Comparison of ENCODE assay signal across 9 cellular contexts in genomic region chr2:94986392-94986963, GRCh38. TPM values are rescaled to one million over a fixed set of nuclear protein-coding genes. Genes with fewer than 3 reads are reported as not detected.
DNase-seq lines count a peak whose midpoint lies in the region; ATAC-seq and TF ChIP-seq lines count a peak whose summit lies in the region.
"Had no signal": no experiment of that assay in that cellular context is flagged by ENCODE, and none has a peak within 500 bp of the region (broad histone marks: within the 10 kb centered on the region; RNA-seq: fewer than 3 reads in every experiment).

No MANE protein-coding gene starts in this region.

- H3K4me1 ChIP-seq in liver (ENCODE audit: control insufficient read depth in 4 of 4, insufficient read depth in 4 of 4, low read length in 3 of 4): no peaks in the 10 kb centered on the region

- no peaks in the 10 kb centered on the region for H3K36me3 ChIP-seq in SU-DHL-6 (ENCODE audit: low read length)
- no peaks in the 10 kb centered on the region for H3K36me3 ChIP-seq in liver (ENCODE audit: control insufficient read depth in 4 of 4, insufficient read depth in 3 of 4, low read depth in 1 of 4, low read length in 3 of 4)
- H3K36me3 ChIP-seq: BLaER1 treated with 17β-estradiol and CSF1 and Interleukin-3, amounts not matched to agents 10 nM and 100 nM had no signal

- H3K9ac ChIP-seq in SU-DHL-6 (ENCODE audit: low read length) (no peak overlapping the region), liver (ENCODE audit: low read depth in 1 of 2, low read length in 2 of 2) (no peak overlapping the region)
- H3K9ac ChIP-seq: BLaER1 treated with 17β-estradiol and CSF1 and Interleukin-3, amounts not matched to agents 10 nM and 100 nM had no signal

- 68% methylated on average over 3 of the region's 3 CpGs for WGBS in liver

- H2AFZ ChIP-seq in SU-DHL-6 (ENCODE audit: low read depth, low read length, severe bottlenecking): no peak overlapping the region

- H3K27me3 ChIP-seq in SU-DHL-6 (ENCODE audit: low read length): no peaks in the 10 kb centered on the region
- H3K27me3 ChIP-seq in liver (ENCODE audit: control insufficient read depth in 4 of 4, insufficient read depth in 4 of 4, low read length in 3 of 4): peaks cover 0 to 8% (median 0%) of the 10 kb centered on the region in 4 donors

- peak; percentile 34 to 73 (median 51) for DNase-seq in NCI-H1417 (lab: John Stamatoyannopoulos, UW)
- no peak for DNase-seq in NCI-H1417 treated with DMSO at 0.1 percent for 48 hours (lab: John Stamatoyannopoulos, UW)
- DNase-seq in LHCN-M2 (ENCODE audit: low read depth): peak; percentile 53
- no peak for DNase-seq in coronary artery (ENCODE audit: low spot score)
- peak; percentile 92 for DNase-seq in superior temporal gyrus (ENCODE audit: extremely low spot score)

- H4K20me1 ChIP-seq in SU-DHL-6 (ENCODE audit: low read depth, low read length): no peaks in the 10 kb centered on the region

- H3K79me2 ChIP-seq in SU-DHL-6 (ENCODE audit: insufficient read depth, low read length): no peaks in the 10 kb centered on the region

- TF ChIP-seq CTCF in SU-DHL-6 (IDR thresholded peaks at IDR 0.05; ENCODE audit: insufficient read depth, low read length, poor library complexity, severe bottlenecking) (peak; percentile 28), coronary artery (IDR thresholded peaks at IDR 0.05) (peak; percentile 72), liver (IDR thresholded peaks at IDR 0.05; ENCODE audit: low read depth, low read length, missing input control) (peak; percentile 62)

- no peaks in the 10 kb centered on the region for H3K9me2 ChIP-seq in SU-DHL-6 (replicated peaks; ENCODE audit: insufficient read depth, low read length)

- H3K27ac ChIP-seq in SU-DHL-6 (ENCODE audit: low read depth, low read length): no peak overlapping the region
- no peak overlapping the region for H3K27ac ChIP-seq in coronary artery
- H3K27ac ChIP-seq in liver (ENCODE audit: low read depth in 1 of 2, low read length in 2 of 2): no peak overlapping the region
- H3K27ac ChIP-seq: BLaER1 treated with 17β-estradiol and CSF1 and Interleukin-3, amounts not matched to agents 10 nM and 100 nM had no signal

- peak; percentile 53 to 69 for TF ChIP-seq RAD21 in liver (IDR thresholded peaks at IDR 0.05)

- ATAC-seq in GM21737 (IDR thresholded peaks at IDR 0.05; ENCODE audit: unreplicated experiment): peak; percentile 78

- H3K4me3 ChIP-seq in SU-DHL-6 (ENCODE audit: insufficient read depth, low read length, poor library complexity, severe bottlenecking): no peak overlapping the region
- H3K4me3 ChIP-seq in coronary artery: no peak overlapping the region
- no peak overlapping the region for H3K4me3 ChIP-seq in liver (ENCODE audit: low read depth in 1 of 3, low read length in 3 of 3)
- H3K4me3 ChIP-seq: BLaER1 treated with 17β-estradiol and CSF1 and Interleukin-3, amounts not matched to agents 10 nM and 100 nM had no signal

- no peaks in the 10 kb centered on the region for H3F3A ChIP-seq in SU-DHL-6 (ENCODE audit: insufficient read depth)

- H3K9me3 ChIP-seq in SU-DHL-6 (ENCODE audit: insufficient read depth, low read length): no peaks in the 10 kb centered on the region
- no peaks in the 10 kb centered on the region for H3K9me3 ChIP-seq in liver (ENCODE audit: control insufficient read depth in 4 of 4, low read length in 3 of 4)
- H3K9me3 ChIP-seq: BLaER1 treated with 17β-estradiol and CSF1 and Interleukin-3, amounts not matched to agents 10 nM and 100 nM had no signal

- no peak overlapping the region for H3K4me2 ChIP-seq in SU-DHL-6 (ENCODE audit: low read depth, low read length, poor library complexity, severe bottlenecking)

TF ChIP-seq in liver, 16 proteins besides CTCF, POLR2A, EP300 and RAD21:
- TF ChIP-seq EGR1 (IDR thresholded peaks at IDR 0.05; ENCODE audit: low read depth in 2 of 2) (no peak), MAX (IDR thresholded peaks at IDR 0.05) (no peak), SP1 (IDR thresholded peaks at IDR 0.05) (no peak), FOXA2 (IDR thresholded peaks at IDR 0.05) (no peak), RXRA (IDR thresholded peaks at IDR 0.05) (no peak)

RNA-seq across cellular contexts. Expression of gene MAL, which starts 39.0 kb away (rescaled TPM):
- total RNA-seq in LHCN-M2 (2014; rRNA removed) (not detected in 2 replicates), liver (not detected)
- polyA plus RNA-seq in LHCN-M2 (2012): not detected
- polyA plus RNA-seq in liver: under 1 TPM in 1 of 2 donors, not detected in 1; 0.51 TPM

Comparison
In these comparisons a context has a peak if more than half of its experiments do, and no peak if none do; other contexts are left out.
1. DNase-seq: peak in NCI-H1417 (3 of 3), LHCN-M2 (single experiment) and superior temporal gyrus (single experiment); none in NCI-H1417 treated with DMSO at 0.1 percent for 48 hours (single experiment) and coronary artery (single experiment).
2. Peak in every context shown above with its lines, with median percentiles within 50 percentile points of each other: CTCF ChIP-seq.